Comparison of ENCODE assay signal across 1 cellular context in the genomic region with DNA sequence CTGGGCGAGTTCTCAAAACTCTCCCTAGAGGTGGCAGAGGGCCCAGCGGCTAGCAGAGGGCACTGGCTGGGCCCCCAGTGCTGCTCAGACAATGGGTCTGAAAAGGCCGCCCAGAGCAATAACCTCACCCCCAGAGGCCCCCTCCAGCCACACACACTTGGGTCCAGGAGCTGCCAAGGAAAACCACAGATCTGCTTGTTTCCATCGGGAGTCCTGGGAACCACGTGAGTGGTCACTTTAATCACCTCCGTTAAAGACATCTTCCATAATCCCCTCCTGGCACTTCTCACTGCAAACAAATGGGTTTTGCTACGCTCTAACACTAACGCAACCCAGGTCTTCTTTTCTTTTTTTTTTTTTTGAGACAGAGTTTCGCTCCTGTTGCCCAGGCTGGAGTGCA.
TF ChIP-seq lines count a peak whose summit lies in the region.

No MANE protein-coding gene starts in this region.

TF ChIP-seq in K562, 482 proteins besides CTCF, POLR2A, EP300 and RAD21:
- TF ChIP-seq FOXJ2 (tag; IDR thresholded peaks at IDR 0.05): no peak
- TF ChIP-seq ID3 (CRISPR knock-in tag; IDR thresholded peaks at IDR 0.05): no peak
- TF ChIP-seq ID3 (tag; IDR thresholded peaks at IDR 0.05): no peak
- no peak for TF ChIP-seq ZNF175 (CRISPR knock-in tag; IDR thresholded peaks at IDR 0.05; ENCODE audit: low read depth)
- TF ChIP-seq, protein P1, sequence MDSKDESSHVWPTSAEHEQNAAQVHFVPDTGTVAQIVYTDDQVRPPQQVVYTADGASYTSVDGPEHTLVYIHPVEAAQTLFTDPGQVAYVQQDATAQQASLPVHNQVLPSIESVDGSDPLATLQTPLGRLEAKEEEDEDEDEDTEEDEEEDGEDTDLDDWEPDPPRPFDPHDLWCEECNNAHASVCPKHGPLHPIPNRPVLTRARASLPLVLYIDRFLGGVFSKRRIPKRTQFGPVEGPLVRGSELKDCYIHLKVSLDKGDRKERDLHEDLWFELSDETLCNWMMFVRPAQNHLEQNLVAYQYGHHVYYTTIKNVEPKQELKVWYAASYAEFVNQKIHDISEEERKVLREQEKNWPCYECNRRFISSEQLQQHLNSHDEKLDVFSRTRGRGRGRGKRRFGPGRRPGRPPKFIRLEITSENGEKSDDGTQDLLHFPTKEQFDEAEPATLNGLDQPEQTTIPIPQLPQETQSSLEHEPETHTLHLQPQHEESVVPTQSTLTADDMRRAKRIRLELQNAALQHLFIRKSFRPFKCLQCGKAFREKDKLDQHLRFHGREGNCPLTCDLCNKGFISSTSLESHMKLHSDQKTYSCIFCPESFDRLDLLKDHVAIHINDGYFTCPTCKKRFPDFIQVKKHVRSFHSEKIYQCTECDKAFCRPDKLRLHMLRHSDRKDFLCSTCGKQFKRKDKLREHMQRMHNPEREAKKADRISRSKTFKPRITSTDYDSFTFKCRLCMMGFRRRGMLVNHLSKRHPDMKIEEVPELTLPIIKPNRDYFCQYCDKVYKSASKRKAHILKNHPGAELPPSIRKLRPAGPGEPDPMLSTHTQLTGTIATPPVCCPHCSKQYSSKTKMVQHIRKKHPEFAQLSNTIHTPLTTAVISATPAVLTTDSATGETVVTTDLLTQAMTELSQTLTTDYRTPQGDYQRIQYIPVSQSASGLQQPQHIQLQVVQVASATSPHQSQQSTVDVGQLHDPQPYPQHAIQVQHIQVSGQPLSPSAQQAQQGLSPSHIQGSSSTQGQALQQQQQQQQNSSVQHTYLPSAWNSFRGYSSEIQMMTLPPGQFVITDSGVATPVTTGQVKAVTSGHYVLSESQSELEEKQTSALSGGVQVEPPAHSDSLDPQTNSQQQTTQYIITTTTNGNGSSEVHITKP (IDR thresholded peaks at IDR 0.05; ENCODE audit: partially characterized antibody): no peak
- TF ChIP-seq XRCC5 (IDR thresholded peaks at IDR 0.05; ENCODE audit: low read depth, low read length): no peak
- TF ChIP-seq PTTG1 (tag; IDR thresholded peaks at IDR 0.05; ENCODE audit: low read depth): no peak
- no peak for TF ChIP-seq ATF4 (CRISPR knock-in tag; IDR thresholded peaks at IDR 0.05)
- TF ChIP-seq ZBTB1 (CRISPR knock-in tag; IDR thresholded peaks at IDR 0.05; ENCODE audit: borderline replicate concordance, low read depth): no peak
- TF ChIP-seq HNRNPLL (IDR thresholded peaks at IDR 0.05; ENCODE audit: low read depth, low read length, poor library complexity, severe bottlenecking): no peak
- TF ChIP-seq ARID2 (IDR thresholded peaks at IDR 0.05): no peak
- no peak for TF ChIP-seq ZNF253 (CRISPR knock-in tag; conservative IDR thresholded peaks at IDR 0.05)
- TF ChIP-seq FUS (optimal IDR thresholded peaks at IDR 0.05; ENCODE audit: low read depth, low read length): no peak
TF ChIP-seq in K562: peak in this region for 0.
